9 cellular contexts compared by ENCODE assay signal in the genomic region with DNA sequence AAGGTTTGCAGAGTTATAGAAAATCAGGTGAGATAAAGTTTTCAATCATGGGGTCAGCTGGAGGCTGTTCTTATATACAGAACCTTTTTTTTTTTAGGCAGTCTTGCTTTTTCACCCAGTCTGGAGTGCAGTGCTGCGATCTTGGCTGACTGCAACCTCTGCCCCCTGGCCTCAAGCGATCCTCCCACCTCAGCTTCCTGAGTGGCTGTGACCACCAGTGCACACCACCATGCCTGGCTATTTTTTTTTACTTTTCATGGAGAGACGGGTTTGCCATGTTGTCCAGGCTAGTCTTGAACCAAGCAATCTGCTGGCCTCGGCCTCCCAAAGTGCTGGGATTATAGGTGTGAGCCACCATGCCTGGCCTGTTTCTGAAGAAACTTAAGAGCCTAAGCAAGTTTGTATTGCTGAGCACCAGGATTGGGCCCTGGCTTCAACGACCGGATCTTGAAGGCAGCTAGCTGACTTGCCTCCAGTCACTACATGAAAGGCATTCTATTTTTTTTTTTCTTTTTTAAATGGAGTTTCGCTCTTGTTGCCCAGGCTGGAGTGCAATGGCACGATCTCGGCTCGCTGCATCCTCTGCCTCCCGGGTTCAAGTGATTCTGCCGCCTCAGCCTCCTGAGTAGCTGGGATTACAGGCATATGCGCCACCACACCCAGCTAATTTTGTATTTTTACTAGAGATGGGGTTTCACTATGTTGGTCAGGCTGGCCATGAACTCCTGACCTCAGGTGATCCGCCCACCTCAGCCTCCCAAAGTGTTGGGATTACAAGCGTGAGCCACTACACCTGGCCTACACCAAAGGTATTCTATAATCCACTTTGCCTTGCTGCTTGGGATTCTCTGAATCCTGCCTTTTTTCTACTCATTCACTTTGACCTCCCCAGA. TPM values are rescaled to one million over a fixed set of nuclear protein-coding genes. Genes with fewer than 3 reads are reported as not detected.
DNase-seq lines count a peak whose midpoint lies in the region; ATAC-seq, FAIRE-seq and TF ChIP-seq lines count a peak whose summit lies in the region.
"Had no signal": no experiment of that assay in that cellular context is flagged by ENCODE, and none has a peak within 500 bp of the region (broad histone marks: within the 10 kb centered on the region; RNA-seq: fewer than 3 reads in every experiment).

No MANE protein-coding gene starts in this region.

- POLR2A ChIA-PET in IMR-90 (lab: Charles Lee; ENCODE audit: unreplicated experiment): no interaction called here

- H3K4me1 ChIP-seq in IMR-90 (ENCODE audit: control insufficient read depth, insufficient read depth, low read length) (peaks cover 3% of the 10 kb centered on the region; the same call in 1 of the 2 replicates), neuronal stem cell (ENCODE audit: control insufficient read depth in 2 of 2, insufficient read depth in 1 of 2, low read depth in 1 of 2, low read length in 2 of 2) (no peaks in the 10 kb centered on the region)

- H3K23ac ChIP-seq in IMR-90 (ENCODE audit: low read depth, low read length) (no peak overlapping the region), neuronal stem cell (ENCODE audit: low read depth, low read length, poor library complexity) (no peak overlapping the region)

- H3K9me3 ChIP-seq in IMR-90 (ENCODE audit: control insufficient read depth, insufficient read depth, low read length) (no peaks in the 10 kb centered on the region), neuronal stem cell (replicated peaks in 1 of 2; ENCODE audit: control insufficient read depth in 2 of 2, insufficient read depth in 1 of 2, low read depth in 1 of 2, low read length in 2 of 2) (peaks cover 2 to 6% of the 10 kb centered on the region in 2 donors)
- H3K9me3 ChIP-seq: neutrophil had no signal

- H3K18ac ChIP-seq in IMR-90 (ENCODE audit: low read depth, low read length): no peak overlapping the region
- H3K18ac ChIP-seq in neuronal stem cell (ENCODE audit: low read length): no peak overlapping the region

- H4K5ac ChIP-seq in IMR-90 (ENCODE audit: low read depth, low read length): no peak overlapping the region

- ATAC-seq in GM21447 (IDR thresholded peaks at IDR 0.05; ENCODE audit: unreplicated experiment): peak; percentile 34
- peak; percentile 21; the same call in 1 of the 2 replicates for ATAC-seq in IMR-90 (ENCODE audit: low read depth)

- H2BK120ac ChIP-seq in IMR-90 (ENCODE audit: low read depth, low read length) (no peak overlapping the region), neuronal stem cell (ENCODE audit: low read depth, low read length) (no peak overlapping the region)

- H2AK9ac ChIP-seq in IMR-90 (replicated peaks; ENCODE audit: low read depth, low read length, poor library complexity): no peak overlapping the region

- peaks cover 8% of the 10 kb centered on the region; the same call in 1 of the 2 replicates for H3K9me1 ChIP-seq in IMR-90 (ENCODE audit: insufficient read depth, low read length)

- no peak overlapping the region for H3K56ac ChIP-seq in IMR-90 (ENCODE audit: extremely low read depth, insufficient read depth, low read length)

- H4K20me1 ChIP-seq in IMR-90 (ENCODE audit: insufficient read depth, low read length): peaks cover 43% of the 10 kb centered on the region

- H2BK12ac ChIP-seq in neuronal stem cell (ENCODE audit: low read length): no peak overlapping the region

- TF ChIP-seq CTCF in IMR-90 (conservative IDR thresholded peaks at IDR 0.05; ENCODE audit: low read depth, low read length): no peak
- TF ChIP-seq CTCF in brain microvascular endothelial cell (IDR thresholded peaks at IDR 0.05; ENCODE audit: low read depth, low read length, missing control alignments): no peak

- H3K27ac ChIP-seq in IMR-90 (ENCODE audit: insufficient read depth, low read length) (no peak overlapping the region), brain microvascular endothelial cell (no peak overlapping the region), neuronal stem cell (replicated peaks; ENCODE audit: low read length) (no peak overlapping the region)
- H3K27ac ChIP-seq: neutrophil had no signal

- H2BK15ac ChIP-seq in IMR-90 (ENCODE audit: low read depth, low read length): no peak overlapping the region
- no peak overlapping the region for H2BK15ac ChIP-seq in neuronal stem cell (ENCODE audit: low read length)

- H3K79me1 ChIP-seq in IMR-90 (ENCODE audit: low read depth in 1 of 2, low read length in 2 of 2): peaks cover 16 to 34% of the 10 kb centered on the region in 2 experiments
- no peaks in the 10 kb centered on the region for H3K79me1 ChIP-seq in neuronal stem cell (ENCODE audit: low read depth, low read length)

- H3K14ac ChIP-seq in IMR-90 (replicated peaks; ENCODE audit: low read depth, low read length) (no peak overlapping the region), neuronal stem cell (ENCODE audit: low read length) (no peak overlapping the region)

- in situ Hi-C loops in IMR-90 (cut with MboI; ENCODE audit: low sequenced_read_pairs) (no loop called here), brain microvascular endothelial cell (cut with HindIII; ENCODE audit: low pct_ligation_motif_present, low sequenced_read_pairs) (no loop called here)

- BruUV-seq in IMR-90 (replicated peaks; lab: Mats Ljungman, UMichigan): no TSS peak

- H3K27me3 ChIP-seq in IMR-90 (ENCODE audit: control insufficient read depth, insufficient read depth, low read length) (no peaks in the 10 kb centered on the region), brain microvascular endothelial cell (replicated peaks) (no peaks in the 10 kb centered on the region), neuronal stem cell (ENCODE audit: control insufficient read depth in 3 of 3, insufficient read depth in 3 of 3, low read depth in 1 of 3, low read length in 3 of 3) (no peaks in the 10 kb centered on the region)
- H3K27me3 ChIP-seq: neutrophil had no signal

- no peak overlapping the region for H3K4ac ChIP-seq in IMR-90 (ENCODE audit: low read depth, low read length)
- H3K4ac ChIP-seq in neuronal stem cell (ENCODE audit: low read length): no peak overlapping the region

- FAIRE-seq in GM12891 (lab: Jason Lieb, UNC): peak; percentile 71

- no peak overlapping the region for H2BK20ac ChIP-seq in IMR-90 (ENCODE audit: low read depth, low read length)

- TF ChIP-seq POLR2A in GM12891 (IDR thresholded peaks at IDR 0.05; ENCODE audit: low read depth, low read length) (no peak), IMR-90 (IDR thresholded peaks at IDR 0.05; ENCODE audit: low read depth, low read length) (no peak)

- WGBS in IMR-90 (ENCODE audit: extremely low coverage in 2 of 2, insufficient read length in 1 of 2), 2 experiments: 86% methylated on average over 6 of the region's 15 CpGs; no CpG with 5 or more reads in 1 of the 2 experiments
- no CpG with 5 or more reads among the region's 15 CpGs for WGBS in neuronal stem cell (ENCODE audit: extremely low coverage in 2 of 2, insufficient read length in 2 of 2, insufficient replicate concordance in 1 of 2), 2 donors

- H2BK5ac ChIP-seq in IMR-90 (ENCODE audit: low read depth, low read length, poor library complexity, severe bottlenecking): no peak overlapping the region
- H2BK5ac ChIP-seq in neuronal stem cell (ENCODE audit: low read length): no peak overlapping the region

- TF ChIP-seq RAD21 in IMR-90 (IDR thresholded peaks at IDR 0.05; ENCODE audit: low read length): no peak

- DNase-seq in GM12891 (ENCODE audit: insufficient read length, low spot score): no peak
- no peak for DNase-seq in IMR-90
- DNase-seq in left kidney (ENCODE audit: low read depth, low spot score): peak; percentile 49
- no peak for DNase-seq in brain microvascular endothelial cell
- DNase-seq in stimulated activated CD4-positive, alpha-beta T cell treated with anti-CD3 and anti-CD28 coated beads, Interleukin-4, amount 100 ng/mL, for 1 hour: no peak
- DNase-seq in neuronal stem cell (ENCODE audit: low spot score): no peak
- DNase-seq in DMS114 treated with DMSO at 0.1 percent for 48 hours (lab: John Stamatoyannopoulos, UW; ENCODE audit: unreplicated experiment): no peak

- H3K9ac ChIP-seq in IMR-90 (ENCODE audit: low read depth, low read length) (no peak overlapping the region), neuronal stem cell (ENCODE audit: low read depth, low read length, poor library complexity) (no peak overlapping the region)

- H3K4me2 ChIP-seq in IMR-90 (ENCODE audit: low read depth, low read length) (no peak overlapping the region), neuronal stem cell (ENCODE audit: insufficient read depth, low read length, poor library complexity, severe bottlenecking) (no peak overlapping the region)

- H2AK5ac ChIP-seq in IMR-90 (ENCODE audit: low read depth, low read length) (no peak overlapping the region), neuronal stem cell (ENCODE audit: low read depth, low read length) (no peak overlapping the region)

- H4K8ac ChIP-seq in IMR-90 (ENCODE audit: low read depth in 2 of 2, low read length in 2 of 2) (no peak overlapping the region), neuronal stem cell (ENCODE audit: low read depth, low read length) (no peak overlapping the region)

- H3K4me3 ChIP-seq in IMR-90 (ENCODE audit: insufficient read depth, low read depth, low read length) (no peak overlapping the region), brain microvascular endothelial cell (ENCODE audit: low read depth, low read length) (no peak overlapping the region), neuronal stem cell (ENCODE audit: low read length in 2 of 2) (no peak overlapping the region)

- intact Hi-C loops in IMR-90 (cut with micrococcal nuclease): loop anchor here (10.0 kb wide), 1 partner anchor 188 kb away; no protein-coding TSS in a partner anchor

- H4K91ac ChIP-seq in IMR-90 (ENCODE audit: insufficient read depth, low read depth, low read length) (no peak overlapping the region), neuronal stem cell (ENCODE audit: low read depth, low read length, poor library complexity) (no peak overlapping the region)

- H3K36me3 ChIP-seq in IMR-90 (ENCODE audit: control insufficient read depth, insufficient read depth, low read length): peaks cover 33% of the 10 kb centered on the region
- peaks cover 40% of the 10 kb centered on the region for H3K36me3 ChIP-seq in brain microvascular endothelial cell (replicated peaks)
- peaks cover 20 to 79% of the 10 kb centered on the region in 2 donors for H3K36me3 ChIP-seq in neuronal stem cell (replicated peaks in 1 of 2; ENCODE audit: control insufficient read depth in 2 of 2, insufficient read depth in 2 of 2, low read length in 2 of 2)

- dilution Hi-C loops in IMR-90 (cut with HindIII; ENCODE audit: low sequenced_read_pairs, unreplicated experiment): no loop called here

- CTCF ChIA-PET in IMR-90 (lab: Yijun Ruan, JAX): interaction anchor here (0.6 kb wide), 2 partner anchors 10 to 254 kb away, joined by 3 read pairs; no protein-coding TSS in a partner anchor

- no peak overlapping the region for H2AFZ ChIP-seq in IMR-90 (replicated peaks; ENCODE audit: low read length, poor library complexity)
- H2AFZ ChIP-seq in neuronal stem cell (ENCODE audit: low read length): no peak overlapping the region

RNA-seq across cellular contexts. Expression of gene XBP1, which starts 7.6 kb away (rescaled TPM):
- 56.5 TPM for polyA plus RNA-seq in GM12891 (2012; ENCODE audit: low read depth, missing spikeins)
- total RNA-seq in IMR-90 (2012; rRNA removed): 195 and 223 TPM in 2 replicates
- polyA plus RNA-seq in IMR-90 (2012; rRNA removed): 93.8 and 95.0 TPM in 2 replicates
- 62.2 and 70.7 TPM in 2 replicates for polyA plus RNA-seq in IMR-90 (2012; cell fraction: cytosol; rRNA removed)
- 58.3 and 110 TPM in 2 replicates for polyA plus RNA-seq in IMR-90 (2012; cell fraction: nucleus; rRNA removed; ENCODE audit: low replicate concordance)
- polyA plus RNA-seq in neuronal stem cell (2013, experiment 1 of 2): 47.9 TPM
- 46.0 TPM for polyA plus RNA-seq in neuronal stem cell (2013, experiment 2 of 2)

RNA-seq across cellular contexts. Expression of gene CCDC117, which starts 20.2 kb away (rescaled TPM):
- polyA plus RNA-seq in GM12891 (2012; ENCODE audit: low read depth, missing spikeins): 6.8 TPM
- 7.0 and 15.6 TPM in 2 replicates for total RNA-seq in IMR-90 (2012; rRNA removed)
- polyA plus RNA-seq in IMR-90 (2012; rRNA removed): 4.2 and 5.9 TPM in 2 replicates
- polyA plus RNA-seq in IMR-90 (2012; cell fraction: cytosol; rRNA removed): 1.4 and 1.7 TPM in 2 replicates
- 0.91 and 3.1 TPM in 2 replicates for polyA plus RNA-seq in IMR-90 (2012; cell fraction: nucleus; rRNA removed; ENCODE audit: low replicate concordance)
- 32.5 TPM for polyA plus RNA-seq in neuronal stem cell (2013, experiment 1 of 2)
- polyA plus RNA-seq in neuronal stem cell (2013, experiment 2 of 2): 33.6 TPM

RNA-seq across cellular contexts. Expression of gene HSCB, which starts 50.9 kb away (rescaled TPM):
- polyA plus RNA-seq in GM12891 (2012; ENCODE audit: low read depth, missing spikeins): 16.0 TPM
- 5.4 and 9.4 TPM in 2 replicates for total RNA-seq in IMR-90 (2012; rRNA removed)
- 13.2 and 13.4 TPM in 2 replicates for polyA plus RNA-seq in IMR-90 (2012; rRNA removed)
- 13.5 and 15.5 TPM in 2 replicates for polyA plus RNA-seq in IMR-90 (2012; cell fraction: cytosol; rRNA removed)
- polyA plus RNA-seq in IMR-90 (2012; cell fraction: nucleus; rRNA removed; ENCODE audit: low replicate concordance): 2.7 and 3.8 TPM in 2 replicates
- polyA plus RNA-seq in neuronal stem cell (2013, experiment 1 of 2): 16.8 TPM
- polyA plus RNA-seq in neuronal stem cell (2013, experiment 2 of 2): 16.6 TPM

RNA-seq across cellular contexts. Expression of gene CHEK2, which starts 51.1 kb away (rescaled TPM):
- polyA plus RNA-seq in GM12891 (2012; ENCODE audit: low read depth, missing spikeins): 8.7 TPM
- 9.9 and 11.4 TPM in 2 replicates for total RNA-seq in IMR-90 (2012; rRNA removed)
- 11.6 and 16.1 TPM in 2 replicates for polyA plus RNA-seq in IMR-90 (2012; rRNA removed)
- polyA plus RNA-seq in IMR-90 (2012; cell fraction: cytosol; rRNA removed): 5.3 and 7.8 TPM in 2 replicates
- polyA plus RNA-seq in IMR-90 (2012; cell fraction: nucleus; rRNA removed; ENCODE audit: low replicate concordance): 12.6 and 34.5 TPM in 2 replicates
- polyA plus RNA-seq in neuronal stem cell (2013, experiment 1 of 2): 28.1 TPM
- 30.7 TPM for polyA plus RNA-seq in neuronal stem cell (2013, experiment 2 of 2)
